In genomic region chr17:73490851-73491250, GRCh38 we compare ENCODE assay signal across 28 cellular contexts.
"Had no signal": no experiment of that assay in that cellular context is flagged by ENCODE, and none has a peak within 500 bp of the region (broad histone marks: within the 10 kb centered on the region; RNA-seq: fewer than 3 reads in every experiment).

No MANE protein-coding gene starts in this region.

- H3K79me2 ChIP-seq: parathyroid adenoma had no signal

- H3K4me1 ChIP-seq: parathyroid adenoma, psoas muscle, right lobe of liver, sigmoid colon, stomach, thyroid gland, upper lobe of left lung, vagina had no signal

- H3K9ac ChIP-seq: parathyroid adenoma had no signal

- H3K27me3 Mint-ChIP-seq: naive thymus-derived CD4-positive, alpha-beta T cell; stimulated activated naive B cell treated with anti-CD40 and anti-IgM and Interleukin-4, amounts not matched to agents 10 μg/mL and 1 μg/mL and 100 μg/mL, for 72 hours; stimulated activated naive CD8-positive, alpha-beta T cell treated with anti-CD3 and anti-CD28 coated beads, Interleukin-15, Interleukin-2, amounts not matched to agents 100 ng/mL and 50 ng/mL, for 24 hours had no signal

- ATAC-seq: naive thymus-derived CD4-positive, alpha-beta T cell; psoas muscle; right cardiac atrium; right lobe of liver; stimulated activated effector memory CD8-positive, alpha-beta T cell treated with anti-CD3 and anti-CD28 coated beads, Interleukin-12 subunit alpha, Interleukin-12 subunit beta, amount 100 ng/mL, for 72 hours; stimulated activated naive B cell treated with anti-CD40 and anti-IgM and Interleukin-4, amounts not matched to agents 10 μg/mL and 1 μg/mL and 100 μg/mL, for 72 hours had no signal

- H3K27ac ChIP-seq: neutrophil, ovary, parathyroid adenoma, psoas muscle, right lobe of liver, sigmoid colon, stomach, thoracic aorta, thyroid gland, tibial nerve, upper lobe of left lung, vagina had no signal

- H3K36me3 ChIP-seq: neutrophil, ovary, right lobe of liver, sigmoid colon, stomach, thoracic aorta, thyroid gland, upper lobe of left lung, vagina had no signal

- H3K9me3 ChIP-seq: neutrophil, ovary, psoas muscle, right lobe of liver, sigmoid colon, stomach, thoracic aorta, thyroid gland, upper lobe of left lung, vagina had no signal

- H3K27me3 ChIP-seq: neutrophil, ovary, right lobe of liver, thyroid gland, tibial nerve, upper lobe of left lung, vagina had no signal

- DNase-seq: naive thymus-derived CD4-positive, alpha-beta T cell; nucleus accumbens; ovary; psoas muscle; right cardiac atrium; right lobe of liver; sigmoid colon; small intestine; stimulated activated CD4-positive, alpha-beta T cell treated with anti-CD3 and anti-CD28 coated beads, Interleukin-15, amount 100 ng/mL, for 24 hours; stimulated activated CD4-positive, alpha-beta T cell treated with anti-CD3 and anti-CD28 coated beads, Interleukin-2, amount 100 ng/mL, for 24 hours; stimulated activated CD4-positive, alpha-beta T cell treated with anti-CD3 and anti-CD28 coated beads, Interleukin-2, amount 100 ng/mL, for 48 hours; stimulated activated CD4-positive, alpha-beta T cell treated with anti-CD3 and anti-CD28 coated beads, Interleukin-4, amount 100 ng/mL, for 24 hours; stimulated activated naive B cell treated with anti-CD40 and anti-IgM and Interleukin-4, amounts not matched to agents 10 μg/mL and 1 μg/mL and 100 μg/mL, for 72 hours; stimulated activated naive CD4-positive, alpha-beta T cell treated with Interleukin-2 at 50 U/mL for 16 hours; stomach; thyroid gland; trophoblast cell; upper lobe of left lung had no signal

- H3K36me3 Mint-ChIP-seq: stimulated activated effector memory CD8-positive, alpha-beta T cell treated with anti-CD3 and anti-CD28 coated beads, Interleukin-12 subunit alpha, Interleukin-12 subunit beta, amount 100 ng/mL, for 72 hours had no signal

- H3K9me3 Mint-ChIP-seq: stimulated activated effector memory CD8-positive, alpha-beta T cell treated with anti-CD3 and anti-CD28 coated beads, Interleukin-12 subunit alpha, Interleukin-12 subunit beta, amount 100 ng/mL, for 72 hours; stimulated activated naive CD8-positive, alpha-beta T cell treated with anti-CD3 and anti-CD28 coated beads, Interleukin-15, Interleukin-2, amounts not matched to agents 100 ng/mL and 50 ng/mL, for 24 hours had no signal

- H3K27ac Mint-ChIP-seq: naive thymus-derived CD4-positive, alpha-beta T cell; progenitor cell of endocrine pancreas; stimulated activated effector memory CD8-positive, alpha-beta T cell treated with anti-CD3 and anti-CD28 coated beads, Interleukin-12 subunit alpha, Interleukin-12 subunit beta, amount 100 ng/mL, for 72 hours; stimulated activated naive B cell treated with anti-CD40 and anti-IgM and Interleukin-4, amounts not matched to agents 10 μg/mL and 1 μg/mL and 100 μg/mL, for 72 hours; stimulated activated naive CD8-positive, alpha-beta T cell treated with anti-CD3 and anti-CD28 coated beads, Interleukin-15, Interleukin-2, amounts not matched to agents 100 ng/mL and 50 ng/mL, for 24 hours had no signal

- H3K4me3 ChIP-seq: ovary, psoas muscle, right lobe of liver, sigmoid colon, stomach, thoracic aorta, thyroid gland, tibial nerve, upper lobe of left lung, vagina had no signal

- H3K4me1 Mint-ChIP-seq: stimulated activated effector memory CD8-positive, alpha-beta T cell treated with anti-CD3 and anti-CD28 coated beads, Interleukin-12 subunit alpha, Interleukin-12 subunit beta, amount 100 ng/mL, for 72 hours had no signal

- H3K4me3 Mint-ChIP-seq: naive thymus-derived CD4-positive, alpha-beta T cell; nephron; neural crest cell; stimulated activated effector memory CD8-positive, alpha-beta T cell treated with anti-CD3 and anti-CD28 coated beads, Interleukin-12 subunit alpha, Interleukin-12 subunit beta, amount 100 ng/mL, for 72 hours; stimulated activated naive B cell treated with anti-CD40 and anti-IgM and Interleukin-4, amounts not matched to agents 10 μg/mL and 1 μg/mL and 100 μg/mL, for 72 hours; stimulated activated naive CD8-positive, alpha-beta T cell treated with anti-CD3 and anti-CD28 coated beads, Interleukin-15, Interleukin-2, amounts not matched to agents 100 ng/mL and 50 ng/mL, for 24 hours had no signal

- H2AFZ ChIP-seq: parathyroid adenoma had no signal
